ENCODE assay signal across 21 cellular contexts in the genomic region with DNA sequence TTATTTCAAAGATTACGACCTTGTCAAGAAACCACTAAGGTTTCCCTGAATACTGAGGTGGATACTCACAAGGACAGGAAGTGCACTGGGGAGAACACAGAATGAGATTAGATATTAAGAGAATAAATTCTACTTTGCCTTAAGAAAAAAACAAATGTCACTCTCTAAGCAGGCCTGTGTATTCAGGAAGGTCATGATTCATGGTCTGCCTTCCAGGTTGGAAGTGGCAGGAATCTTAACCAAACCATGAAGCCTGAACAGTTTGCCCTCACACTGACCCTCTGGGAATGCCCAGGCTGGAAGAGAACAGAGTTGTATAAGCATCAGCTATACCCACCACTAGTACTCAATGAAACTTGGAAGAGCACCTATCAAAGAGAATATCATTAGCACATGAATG.
"Had no signal": no experiment of that assay in that cellular context is flagged by ENCODE, and none has a peak within 500 bp of the region (broad histone marks: within the 10 kb centered on the region; RNA-seq: fewer than 3 reads in every experiment).

No MANE protein-coding gene starts in this region.

- H3K4me1 ChIP-seq: esophagus squamous epithelium, gastroesophageal sphincter, right atrium auricular region, sigmoid colon, stomach, transverse colon had no signal

- H3K27ac Mint-ChIP-seq: effector memory CD8-positive, alpha-beta T cell; naive thymus-derived CD8-positive, alpha-beta T cell had no signal

- H3K9me3 Mint-ChIP-seq: effector memory CD8-positive, alpha-beta T cell; naive thymus-derived CD8-positive, alpha-beta T cell had no signal

- H3K36me3 Mint-ChIP-seq: naive thymus-derived CD8-positive, alpha-beta T cell had no signal

- H3K4me3 ChIP-seq: esophagus squamous epithelium, gastroesophageal sphincter, right atrium auricular region, sigmoid colon, skin epidermis, stomach, thoracic aorta, transverse colon had no signal

- ATAC-seq: effector memory CD8-positive, alpha-beta T cell; gastroesophageal sphincter; left lobe of liver; naive thymus-derived CD8-positive, alpha-beta T cell had no signal

- H3K27me3 ChIP-seq: esophagus squamous epithelium, gastroesophageal sphincter, right atrium auricular region, sigmoid colon, stomach, transverse colon had no signal

- H3K4me1 Mint-ChIP-seq: naive thymus-derived CD8-positive, alpha-beta T cell had no signal

- H3K36me3 ChIP-seq: esophagus squamous epithelium, gastroesophageal sphincter, neutrophil, right atrium auricular region, sigmoid colon, stomach, thoracic aorta, transverse colon had no signal

- DNase-seq: effector memory CD8-positive, alpha-beta T cell; esophagus squamous epithelium; foreskin fibroblast; kidney; mammary epithelial cell; naive thymus-derived CD8-positive, alpha-beta T cell; posterior cingulate gyrus; sigmoid colon; stimulated activated CD4-positive, alpha-beta T cell treated with anti-CD3 and anti-CD28 coated beads, Interleukin-2, amount 100 ng/mL, for 24 hours; stimulated activated CD4-positive, alpha-beta T cell treated with anti-CD3 and anti-CD28 coated beads, Interleukin-4, amount 100 ng/mL, for 4 hours; stimulated activated naive CD4-positive, alpha-beta T cell; stomach; substantia nigra; transverse colon had no signal

- H3K4me3 Mint-ChIP-seq: effector memory CD8-positive, alpha-beta T cell; naive thymus-derived CD8-positive, alpha-beta T cell had no signal

- H3K27ac ChIP-seq: epithelial cell of prostate, esophagus squamous epithelium, gastroesophageal sphincter, neutrophil, right atrium auricular region, sigmoid colon, skin epidermis, stomach, thoracic aorta, transverse colon had no signal
